Comparison of ENCODE assay signal across 8 cellular contexts in the genomic region with DNA sequence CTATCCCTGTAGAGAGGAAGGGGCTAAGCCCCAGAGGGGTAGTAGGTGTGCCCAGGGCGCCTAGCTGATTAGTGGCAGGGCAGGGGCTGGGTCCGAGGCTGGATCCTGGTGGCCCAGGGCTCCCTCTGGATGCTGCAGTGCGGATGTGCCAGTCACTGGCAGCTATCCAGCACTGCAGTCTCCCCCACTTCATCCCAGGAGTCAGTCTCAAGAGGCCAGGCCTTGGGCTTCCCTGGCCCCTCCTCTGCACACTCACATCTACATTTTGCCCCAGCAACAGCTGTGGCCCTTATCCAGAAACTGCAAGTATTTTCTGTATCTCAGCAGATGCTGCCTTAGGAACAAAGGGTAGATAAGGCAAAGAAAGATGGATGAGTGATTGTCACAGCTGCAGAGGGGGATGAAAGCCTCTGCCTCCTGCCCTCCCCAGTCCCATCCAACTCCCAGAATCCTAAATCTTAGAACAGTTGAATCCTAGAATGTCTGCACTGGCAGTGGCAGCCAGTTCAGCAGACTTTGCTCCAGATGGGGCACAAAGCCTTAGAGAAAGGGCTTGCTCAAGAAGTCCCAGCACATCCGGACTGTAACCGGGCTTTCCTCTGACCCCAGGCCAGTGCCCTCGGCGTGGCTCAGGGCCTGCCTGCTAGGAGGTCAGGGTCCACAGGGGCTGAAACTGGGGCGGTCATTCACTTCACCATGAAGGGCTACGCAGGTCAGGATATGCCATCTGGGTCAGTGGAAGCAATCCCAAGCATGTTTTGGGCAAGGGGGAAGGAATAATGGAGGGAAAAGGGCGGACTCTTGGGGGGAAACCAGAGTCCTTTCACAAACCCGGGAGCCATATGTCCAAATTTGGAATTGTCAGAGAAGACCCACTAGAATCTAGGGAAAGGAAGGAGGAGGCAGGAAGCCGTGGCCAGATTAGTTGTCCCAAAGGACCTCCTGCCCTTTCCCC. TPM values are rescaled to one million over a fixed set of nuclear protein-coding genes. Genes with fewer than 3 reads are reported as not detected.
DNase-seq lines count a peak whose midpoint lies in the region; ATAC-seq and TF ChIP-seq lines count a peak whose summit lies in the region.

No MANE protein-coding gene starts in this region.

- H3K27me3 ChIP-seq in DOHH2 (ENCODE audit: control insufficient read depth, low read length), result peaks cover 18% of the 10 kb centered on the region
- H3K27me3 ChIP-seq in ascending aorta, result no peaks in the 10 kb centered on the region

- H3K36me3 ChIP-seq in DOHH2 (ENCODE audit: control insufficient read depth, low read length) (no peaks in the 10 kb centered on the region), ascending aorta (no peaks in the 10 kb centered on the region)

- no peaks in the 10 kb centered on the region for H3K9me2 ChIP-seq in DOHH2 (replicated peaks; ENCODE audit: control insufficient read depth, low read length)

- H3K27ac ChIP-seq in DOHH2 (ENCODE audit: low read depth, low read length) (peak overlapping the region; percentile 1; the same call in 1 of the 2 replicates), ascending aorta (peak overlapping the region; percentile 82 to 88)

- H3K27me3 Mint-ChIP-seq in immature natural killer cell (ENCODE audit: low read depth in 3 of 3), result peaks cover 0 to 5% (median 2%) of the 10 kb centered on the region in 3 donors
- H3K27me3 Mint-ChIP-seq in stimulated activated memory B cell treated with anti-CD40 and anti-IgM and Interleukin-4, amounts not matched to agents 10 μg/mL and 1 μg/mL and 100 μg/mL, for 72 hours, result no peaks in the 10 kb centered on the region

- H3K4me2 ChIP-seq in DOHH2 (ENCODE audit: low read length), result peak overlapping the region; percentile 94

- peak; percentile 4 for DNase-seq in NCI-H1105 treated with DMSO at 0.1 percent for 48 hours (lab: John Stamatoyannopoulos, UW)
- no peak for DNase-seq in ascending aorta (ENCODE audit: low spot score in 2 of 2)
- DNase-seq in immature natural killer cell, result no peak

- intact Hi-C loops in ascending aorta (cut with DNase I), result loop anchor here (5.0 kb wide), 1 partner anchor 96 kb away; a partner anchor contains a TSS

- H3K36me3 Mint-ChIP-seq in immature natural killer cell, result peaks cover 0 to 5% (median 4%) of the 10 kb centered on the region in 3 donors
- H3K36me3 Mint-ChIP-seq in stimulated activated memory B cell treated with anti-CD40 and anti-IgM and Interleukin-4, amounts not matched to agents 10 μg/mL and 1 μg/mL and 100 μg/mL, for 72 hours, result peaks cover 39% of the 10 kb centered on the region

- no peaks in the 10 kb centered on the region for H3K9me3 ChIP-seq in DOHH2 (ENCODE audit: control insufficient read depth, insufficient read depth, low read length)
- H3K9me3 ChIP-seq in ascending aorta, result no peaks in the 10 kb centered on the region

- peak; percentile 25 for ATAC-seq in GM21529 (IDR thresholded peaks at IDR 0.05; ENCODE audit: unreplicated experiment)
- ATAC-seq in stimulated activated memory B cell treated with anti-CD40 and anti-IgM and Interleukin-4, amounts not matched to agents 10 μg/mL and 1 μg/mL and 100 μg/mL, for 72 hours, result peak; percentile 1
- no peak for ATAC-seq in GM18858 (IDR thresholded peaks at IDR 0.05; ENCODE audit: unreplicated experiment)
- ATAC-seq in activated CD4-positive, CD25-positive, alpha-beta regulatory T cell treated with anti-CD3 and anti-CD28 coated beads, Interleukin-2, amount 50 U/mL, for 24 hours, result no peak

- TF ChIP-seq CTCF in DOHH2 (IDR thresholded peaks at IDR 0.05; ENCODE audit: low read depth, low read length, poor library complexity, severe bottlenecking) (no peak), ascending aorta (IDR thresholded peaks at IDR 0.05) (no peak)

- H3K4me3 Mint-ChIP-seq in immature natural killer cell, result peak overlapping the region; percentile 91 to 98 (median 96)
- peak overlapping the region; percentile 96 for H3K4me3 Mint-ChIP-seq in stimulated activated memory B cell treated with anti-CD40 and anti-IgM and Interleukin-4, amounts not matched to agents 10 μg/mL and 1 μg/mL and 100 μg/mL, for 72 hours

- H3K9me3 Mint-ChIP-seq in immature natural killer cell, result no peaks in the 10 kb centered on the region
- H3K9me3 Mint-ChIP-seq in stimulated activated memory B cell treated with anti-CD40 and anti-IgM and Interleukin-4, amounts not matched to agents 10 μg/mL and 1 μg/mL and 100 μg/mL, for 72 hours, result no peaks in the 10 kb centered on the region

- H3K27ac Mint-ChIP-seq in immature natural killer cell, result peak overlapping the region; percentile 79 to 97 (median 96)
- H3K27ac Mint-ChIP-seq in stimulated activated memory B cell treated with anti-CD40 and anti-IgM and Interleukin-4, amounts not matched to agents 10 μg/mL and 1 μg/mL and 100 μg/mL, for 72 hours, result peak overlapping the region; percentile 99

- H3K4me3 ChIP-seq in DOHH2 (ENCODE audit: low read length) (peak overlapping the region; percentile 80), ascending aorta (peak overlapping the region; percentile 76 to 80)

- no peaks in the 10 kb centered on the region for H4K20me1 ChIP-seq in DOHH2 (ENCODE audit: control insufficient read depth, insufficient read depth, low read depth, low read length)

- H3F3A ChIP-seq in DOHH2 (ENCODE audit: control insufficient read depth, insufficient read depth), result peaks cover 7% of the 10 kb centered on the region; the same call in 1 of the 2 replicates

- H3K4me1 ChIP-seq in DOHH2 (ENCODE audit: control insufficient read depth, low read length), result peaks cover 78% of the 10 kb centered on the region
- H3K4me1 ChIP-seq in ascending aorta, result peaks cover 17 to 41% of the 10 kb centered on the region in 2 donors

- no peaks in the 10 kb centered on the region for H3K79me2 ChIP-seq in DOHH2 (ENCODE audit: control insufficient read depth, low read length)

- peaks cover 73 to 74% of the 10 kb centered on the region in 2 donors for H3K4me1 Mint-ChIP-seq in immature natural killer cell
- peaks cover 89% of the 10 kb centered on the region for H3K4me1 Mint-ChIP-seq in stimulated activated memory B cell treated with anti-CD40 and anti-IgM and Interleukin-4, amounts not matched to agents 10 μg/mL and 1 μg/mL and 100 μg/mL, for 72 hours

RNA-seq across cellular contexts. Expression of a gene that starts 1.5 kb away (rescaled TPM):
- 334 TPM for total RNA-seq in ascending aorta
- polyA plus RNA-seq in immature natural killer cell, result 100 to 1,000 TPM; 313 to 679 (median 395) TPM

Comparison
In these comparisons a context has a peak if more than half of its experiments do, and no peak if none do; other contexts are left out.
1. ATAC-seq: peak in GM21529 (single experiment) and stimulated activated memory B cell treated with anti-CD40 and anti-IgM and Interleukin-4, amounts not matched to agents 10 μg/mL and 1 μg/mL and 100 μg/mL, for 72 hours (single experiment); none in GM18858 (single experiment) and activated CD4-positive, CD25-positive, alpha-beta regulatory T cell treated with anti-CD3 and anti-CD28 coated beads, Interleukin-2, amount 50 U/mL, for 24 hours (0 of 2).